Comparison of ENCODE assay signal across 1 cellular context in the genomic region with DNA sequence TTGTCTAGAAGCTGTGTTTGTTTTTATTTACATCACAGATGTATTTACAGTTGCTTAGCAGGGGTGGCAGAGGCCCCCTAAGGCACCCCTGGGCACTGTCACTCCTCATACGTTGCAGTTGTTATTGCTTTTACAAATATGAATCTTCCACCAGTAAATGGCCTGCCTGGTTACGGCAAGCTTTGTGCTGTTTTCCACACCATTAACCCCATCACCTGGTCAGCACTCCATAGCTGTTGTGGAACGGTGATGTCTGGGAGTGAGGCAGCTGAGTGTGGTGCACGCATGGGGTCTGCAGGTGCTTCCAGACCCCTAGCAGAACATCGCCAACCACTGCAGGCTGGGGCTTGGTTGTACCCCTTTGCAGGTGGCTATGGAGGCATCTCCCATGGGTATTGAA.
TF ChIP-seq lines count a peak whose summit lies in the region.

No MANE protein-coding gene starts in this region.

TF ChIP-seq in WTC11, 78 proteins besides CTCF, POLR2A, EP300 and RAD21 (continued from another document):
- TF ChIP-seq, protein P1, sequence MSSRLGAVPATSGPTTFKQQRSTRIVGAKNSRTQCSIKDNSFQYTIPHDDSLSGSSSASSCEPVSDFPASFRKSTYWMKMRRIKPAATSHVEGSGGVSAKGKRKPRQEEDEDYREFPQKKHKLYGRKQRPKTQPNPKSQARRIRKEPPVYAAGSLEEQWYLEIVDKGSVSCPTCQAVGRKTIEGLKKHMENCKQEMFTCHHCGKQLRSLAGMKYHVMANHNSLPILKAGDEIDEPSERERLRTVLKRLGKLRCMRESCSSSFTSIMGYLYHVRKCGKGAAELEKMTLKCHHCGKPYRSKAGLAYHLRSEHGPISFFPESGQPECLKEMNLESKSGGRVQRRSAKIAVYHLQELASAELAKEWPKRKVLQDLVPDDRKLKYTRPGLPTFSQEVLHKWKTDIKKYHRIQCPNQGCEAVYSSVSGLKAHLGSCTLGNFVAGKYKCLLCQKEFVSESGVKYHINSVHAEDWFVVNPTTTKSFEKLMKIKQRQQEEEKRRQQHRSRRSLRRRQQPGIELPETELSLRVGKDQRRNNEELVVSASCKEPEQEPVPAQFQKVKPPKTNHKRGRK (CRISPR knock-in tag; IDR thresholded peaks at IDR 0.05; ENCODE audit: borderline replicate concordance): no peak
- no peak for TF ChIP-seq FOXJ3 (CRISPR knock-in tag; IDR thresholded peaks at IDR 0.05; ENCODE audit: borderline replicate concordance)
- no peak for TF ChIP-seq TCF7 (CRISPR knock-in tag; IDR thresholded peaks at IDR 0.05; ENCODE audit: low read depth)
- no peak for TF ChIP-seq NFYB (CRISPR knock-in tag; conservative IDR thresholded peaks at IDR 0.05; ENCODE audit: low read depth)
- TF ChIP-seq SMAD4 (CRISPR knock-in tag; IDR thresholded peaks at IDR 0.05): no peak
- TF ChIP-seq, protein P2, sequence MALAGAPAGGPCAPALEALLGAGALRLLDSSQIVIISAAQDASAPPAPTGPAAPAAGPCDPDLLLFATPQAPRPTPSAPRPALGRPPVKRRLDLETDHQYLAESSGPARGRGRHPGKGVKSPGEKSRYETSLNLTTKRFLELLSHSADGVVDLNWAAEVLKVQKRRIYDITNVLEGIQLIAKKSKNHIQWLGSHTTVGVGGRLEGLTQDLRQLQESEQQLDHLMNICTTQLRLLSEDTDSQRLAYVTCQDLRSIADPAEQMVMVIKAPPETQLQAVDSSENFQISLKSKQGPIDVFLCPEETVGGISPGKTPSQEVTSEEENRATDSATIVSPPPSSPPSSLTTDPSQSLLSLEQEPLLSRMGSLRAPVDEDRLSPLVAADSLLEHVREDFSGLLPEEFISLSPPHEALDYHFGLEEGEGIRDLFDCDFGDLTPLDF (CRISPR knock-in tag; IDR thresholded peaks at IDR 0.05): no peak
- TF ChIP-seq ZNF121 (CRISPR knock-in tag; IDR thresholded peaks at IDR 0.05): no peak
- TF ChIP-seq ETV6 (CRISPR knock-in tag; IDR thresholded peaks at IDR 0.05): no peak
- TF ChIP-seq, protein P3, sequence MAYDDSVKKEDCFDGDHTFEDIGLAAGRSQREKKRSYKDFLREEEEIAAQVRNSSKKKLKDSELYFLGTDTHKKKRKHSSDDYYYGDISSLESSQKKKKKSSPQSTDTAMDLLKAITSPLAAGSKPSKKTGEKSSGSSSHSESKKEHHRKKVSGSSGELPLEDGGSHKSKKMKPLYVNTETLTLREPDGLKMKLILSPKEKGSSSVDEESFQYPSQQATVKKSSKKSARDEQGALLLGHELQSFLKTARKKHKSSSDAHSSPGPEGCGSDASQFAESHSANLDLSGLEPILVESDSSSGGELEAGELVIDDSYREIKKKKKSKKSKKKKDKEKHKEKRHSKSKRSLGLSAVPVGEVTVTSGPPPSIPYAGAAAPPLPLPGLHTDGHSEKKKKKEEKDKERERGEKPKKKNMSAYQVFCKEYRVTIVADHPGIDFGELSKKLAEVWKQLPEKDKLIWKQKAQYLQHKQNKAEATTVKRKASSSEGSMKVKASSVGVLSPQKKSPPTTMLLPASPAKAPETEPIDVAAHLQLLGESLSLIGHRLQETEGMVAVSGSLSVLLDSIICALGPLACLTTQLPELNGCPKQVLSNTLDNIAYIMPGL (CRISPR knock-in tag; IDR thresholded peaks at IDR 0.05): no peak
- TF ChIP-seq FOXK1 (CRISPR knock-in tag; IDR thresholded peaks at IDR 0.05): no peak
